ENCODE assay signal across 8 cellular contexts in the genomic region with DNA sequence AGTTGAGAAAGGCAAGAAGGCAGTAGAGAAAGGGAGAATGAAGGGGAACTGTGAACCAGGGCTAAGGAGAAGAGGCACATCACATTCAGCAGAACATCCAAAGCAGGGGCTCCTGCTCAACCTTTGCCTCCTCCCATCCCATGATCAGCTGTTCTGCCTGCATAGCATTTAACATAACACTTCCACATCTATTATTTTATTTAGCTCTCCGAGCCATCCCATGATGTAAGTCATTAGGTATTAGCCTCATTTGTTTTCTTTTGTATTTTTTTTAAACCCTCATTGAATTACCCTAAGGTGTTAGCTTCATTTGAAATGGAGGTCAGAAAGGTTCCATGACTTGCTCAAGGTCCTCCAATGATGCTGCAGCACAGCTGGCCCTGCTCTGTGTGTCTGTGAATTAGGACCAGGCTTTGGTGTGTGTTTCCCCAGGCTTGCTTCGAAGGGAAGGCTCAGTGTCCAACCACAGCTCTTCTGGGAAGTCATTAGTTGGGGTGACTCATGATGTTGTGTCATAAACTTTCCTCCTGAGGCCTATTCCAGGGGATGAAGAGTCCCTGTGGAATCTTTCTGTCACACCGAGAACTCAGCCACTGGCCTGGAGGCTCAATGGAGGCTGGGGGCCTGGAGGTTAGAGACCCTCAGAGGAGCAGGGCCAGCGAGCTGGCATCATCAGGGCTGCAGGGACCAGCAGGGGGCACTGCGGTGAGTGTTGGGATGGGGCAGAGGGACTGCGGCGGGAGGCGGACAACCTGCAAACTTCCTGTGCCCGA. TPM values are rescaled to one million over a fixed set of nuclear protein-coding genes. Genes with fewer than 3 reads are reported as not detected.
DNase-seq lines count a peak whose midpoint lies in the region; ATAC-seq lines count a peak whose summit lies in the region.

No MANE protein-coding gene starts in this region.

- DNase-seq in GM04504 (ENCODE audit: low read depth) (peak; percentile 96), NCI-H226 (peak; percentile 83), dermis blood vessel endothelial cell (peak; percentile 50), renal cortical epithelial cell (ENCODE audit: low read depth) (peak; percentile 97), NCI-H128 (lab: John Stamatoyannopoulos, UW; ENCODE audit: unreplicated experiment) (no peak), mesenteric fat pad (ENCODE audit: low spot score) (no peak)
- DNase-seq in central memory CD4-positive, alpha-beta T cell, result no peak

- no peak for ATAC-seq in HG03139 (IDR thresholded peaks at IDR 0.05; ENCODE audit: unreplicated experiment)

RNA-seq across cellular contexts. Expression of gene NPFFR1, which starts 16.5 kb away (rescaled TPM):
- total RNA-seq in dermis blood vessel endothelial cell (not detected in 2 replicates), renal cortical epithelial cell (under 0.01 TPM in 1 of 2 replicates, not detected in the other), mesenteric fat pad (not detected)

RNA-seq across cellular contexts. Expression of gene PPA1, which starts 34.1 kb away (rescaled TPM):
- total RNA-seq in dermis blood vessel endothelial cell, result 171 and 240 TPM in 2 replicates
- 303 and 587 TPM in 2 replicates for total RNA-seq in renal cortical epithelial cell
- total RNA-seq in mesenteric fat pad, result 338 TPM

Comparison
In these comparisons a context has a peak if more than half of its experiments do, and no peak if none do; other contexts are left out.
1. DNase-seq: peak in GM04504 (single experiment), NCI-H226 (single experiment), dermis blood vessel endothelial cell (single experiment) and renal cortical epithelial cell (single experiment); none in NCI-H128 (single experiment), mesenteric fat pad (single experiment) and central memory CD4-positive, alpha-beta T cell (single experiment).